Comparison of ENCODE assay signal across 26 cellular contexts in genomic region chr21:36713746-36714145, GRCh38. TPM values are rescaled to one million over a fixed set of nuclear protein-coding genes. Genes with fewer than 3 reads are reported as not detected.
"Had no signal": no experiment of that assay in that cellular context is flagged by ENCODE, and none has a peak within 500 bp of the region (broad histone marks: within the 10 kb centered on the region; RNA-seq: fewer than 3 reads in every experiment).

No MANE protein-coding gene starts in this region.

- DNase-seq: activated CD4-positive, alpha-beta memory T cell treated with anti-CD3 and anti-CD28 coated beads for 36 hours; activated CD4-positive, alpha-beta T cell treated with anti-CD3 and anti-CD28 coated beads, Interleukin-2, amount 10 ng/mL, durations not matched to agents 7 days and 5 days; activated CD4-positive, CD25-positive, alpha-beta regulatory T cell; activated CD8-positive, alpha-beta memory T cell treated with anti-CD3 and anti-CD28 coated beads for 24 hours; activated gamma-delta T cell; activated naive CD4-positive, alpha-beta T cell treated with anti-CD3 and anti-CD28 coated beads, Interleukin-2, amount 10 ng/mL, durations not matched to agents 7 days and 5 days; activated naive CD8-positive, alpha-beta T cell treated with anti-CD3 and anti-CD28 coated beads for 36 hours; activated T-cell treated with anti-CD3 and anti-CD28 coated beads, Interleukin-2, amount 50 U/mL, for 4 hours; anterior cingulate cortex; caudate nucleus; Karpas-422; NCI-H1092; NCI-H2029; NCI-H2107; NCI-H2171 treated with DMSO at 0.1 percent for 48 hours; NCI-H226; NCI-H526; NCI-H774; NK-92 treated with Interleukin-12 subunit alpha and Interleukin-12 subunit beta, amount 100 ng/mL, for 24 hours; OCI-M1; SHP77 treated with DMSO at 0.1 percent for 48 hours; T-helper 17 cell; T-helper 9 cell had no signal

- H3K4me3 Mint-ChIP-seq: activated CD4-positive, alpha-beta memory T cell treated with anti-CD3 and anti-CD28 coated beads for 36 hours; activated CD4-positive, alpha-beta T cell treated with anti-CD3 and anti-CD28 coated beads, Interleukin-2, amount 10 ng/mL, durations not matched to agents 7 days and 5 days; activated naive CD4-positive, alpha-beta T cell treated with anti-CD3 and anti-CD28 coated beads, Interleukin-2, amount 10 ng/mL, durations not matched to agents 7 days and 5 days; activated naive CD8-positive, alpha-beta T cell treated with anti-CD3 and anti-CD28 coated beads for 36 hours; activated T-cell treated with anti-CD3 and anti-CD28 coated beads, Interleukin-2, amount 50 U/mL, for 4 hours; T-helper 17 cell had no signal

- H3K27ac ChIP-seq: breast epithelium, Peyer's patch had no signal

- H3K36me3 ChIP-seq: breast epithelium, Peyer's patch had no signal

- H3K27ac Mint-ChIP-seq: activated CD4-positive, alpha-beta memory T cell treated with anti-CD3 and anti-CD28 coated beads for 36 hours; activated CD4-positive, alpha-beta T cell treated with anti-CD3 and anti-CD28 coated beads, Interleukin-2, amount 10 ng/mL, durations not matched to agents 7 days and 5 days; activated naive CD4-positive, alpha-beta T cell treated with anti-CD3 and anti-CD28 coated beads, Interleukin-2, amount 10 ng/mL, durations not matched to agents 7 days and 5 days; activated naive CD8-positive, alpha-beta T cell treated with anti-CD3 and anti-CD28 coated beads for 36 hours; T-helper 17 cell had no signal

- H3K9me3 Mint-ChIP-seq: activated CD4-positive, alpha-beta memory T cell treated with anti-CD3 and anti-CD28 coated beads for 36 hours; activated CD4-positive, alpha-beta T cell treated with anti-CD3 and anti-CD28 coated beads, Interleukin-2, amount 10 ng/mL, durations not matched to agents 7 days and 5 days; activated naive CD4-positive, alpha-beta T cell treated with anti-CD3 and anti-CD28 coated beads, Interleukin-2, amount 10 ng/mL, durations not matched to agents 7 days and 5 days; activated naive CD8-positive, alpha-beta T cell treated with anti-CD3 and anti-CD28 coated beads for 36 hours; activated T-cell treated with anti-CD3 and anti-CD28 coated beads, Interleukin-2, amount 50 U/mL, for 4 hours had no signal

- H3K36me3 Mint-ChIP-seq: activated CD4-positive, alpha-beta memory T cell treated with anti-CD3 and anti-CD28 coated beads for 36 hours; activated naive CD8-positive, alpha-beta T cell treated with anti-CD3 and anti-CD28 coated beads for 36 hours had no signal

- H3K4me3 ChIP-seq: breast epithelium, K562, Peyer's patch had no signal

- H3K9me3 ChIP-seq: breast epithelium, Peyer's patch had no signal

RNA-seq across cellular contexts. Expression of gene SIM2, which starts 14.8 kb away (rescaled TPM):
- total RNA-seq: activated naive CD8-positive, alpha-beta T cell treated with anti-CD3 and anti-CD28 coated beads for 36 hours; Peyer's patch; T-helper 17 cell had no signal
